In the genomic region with DNA sequence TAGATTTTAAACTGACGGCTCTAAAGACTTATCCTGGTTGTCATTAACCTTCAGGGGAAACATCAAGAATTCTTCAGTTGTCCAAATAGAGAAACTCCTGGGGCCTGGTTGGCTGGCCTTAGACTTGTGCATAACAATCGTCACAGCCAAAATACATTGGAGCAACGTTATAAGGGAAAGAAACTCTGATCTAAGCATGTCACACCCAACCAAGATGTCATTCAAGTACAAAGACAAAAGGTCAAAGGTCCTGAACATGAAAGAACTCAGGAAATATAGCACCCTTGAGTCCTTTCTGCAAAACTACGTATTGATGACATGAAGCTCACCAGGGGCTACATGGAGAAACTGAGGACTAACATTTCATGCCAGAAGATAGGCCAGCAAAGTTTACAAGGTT, we compare ENCODE assay signal across 23 cellular contexts. TPM values are rescaled to one million over a fixed set of nuclear protein-coding genes. Genes with fewer than 3 reads are reported as not detected.
"Had no signal": no experiment of that assay in that cellular context is flagged by ENCODE, and none has a peak within 500 bp of the region (broad histone marks: within the 10 kb centered on the region; RNA-seq: fewer than 3 reads in every experiment).

No MANE protein-coding gene starts in this region.

- H3K27ac Mint-ChIP-seq: IgD-negative memory B cell had no signal

- H3K36me3 ChIP-seq: MG63, SJCRH30 had no signal

- FAIRE-seq: HTR-8/SVneo, RCC 7860 had no signal

- H3K4me1 ChIP-seq: SJCRH30 had no signal

- H3K27me3 ChIP-seq: MG63, SJCRH30 had no signal

- H3K4me3 Mint-ChIP-seq: IgD-negative memory B cell had no signal

- DNase-seq: KBM-7, MG63, NCI-H1092, NCI-H1105 treated with DMSO at 0.1 percent for 48 hours, NCI-H1417 treated with DMSO at 0.1 percent for 48 hours, NCI-H146, NCI-H1694 treated with DMSO at 0.1 percent for 48 hours, NCI-H1930, NCI-H2081, NCI-H2107, NCI-H2227 treated with DMSO at 0.1 percent for 48 hours, NCI-H524, NCI-H526 treated with DMSO at 0.1 percent for 48 hours, NCI-H748 treated with DMSO at 0.1 percent for 48 hours, RPMI8226, SHP77 treated with DMSO at 0.1 percent for 48 hours, SJCRH30 had no signal

- H3K27ac ChIP-seq: HL-60, SJCRH30 had no signal

- H3K36me3 Mint-ChIP-seq: IgD-negative memory B cell had no signal

- H3K9me3 Mint-ChIP-seq: IgD-negative memory B cell had no signal

- H3K4me3 ChIP-seq: MG63, SJCRH30 had no signal

- H3K9me3 ChIP-seq: MG63, SJCRH30 had no signal

- ATAC-seq: SK-N-SH treated with all-trans-retinoic acid at 6 μM for 48 hours had no signal

RNA-seq across cellular contexts. Expression of a gene that starts 23.7 kb away (rescaled TPM):
- total RNA-seq: NCI-H460, SJCRH30 had no signal
- polyA plus RNA-seq: IgD-negative memory B cell had no signal
